18 cellular contexts compared by ENCODE assay signal in genomic region chr17:39752241-39752831, GRCh38. TPM values are rescaled to one million over a fixed set of nuclear protein-coding genes. Genes with fewer than 3 reads are reported as not detected.
A peak's percentile ranks its signal among the peaks of the same experiment; 100 is the strongest.
DNase-seq lines count a peak whose midpoint lies in the region; ATAC-seq, FAIRE-seq and TF ChIP-seq lines count a peak whose summit lies in the region.
"Had no signal": no experiment of that assay in that cellular context is flagged by ENCODE, and none has a peak within 500 bp of the region (broad histone marks: within the 10 kb centered on the region; RNA-seq: fewer than 3 reads in every experiment).

No MANE protein-coding gene starts in this region.

- H4K91ac ChIP-seq in H1 (replicated peaks; ENCODE audit: insufficient read length, low read length) = no peak overlapping the region

- no peak overlapping the region for H3K4ac ChIP-seq in H1 (replicated peaks; ENCODE audit: insufficient read length, low read depth, low read length)

- 0 out of 2 replicates have a peak overlapping the region, but pooled peaks have one; percentile 22 for H3K18ac ChIP-seq in H1 (ENCODE audit: extremely low read depth, low read length)

- no peaks in the 10 kb centered on the region for H3K79me1 ChIP-seq in H1 (ENCODE audit: low read depth, low read length)

- H3K27ac ChIP-seq in RWPE1 = peak overlapping the region; percentile 90
- no peak overlapping the region for H3K27ac ChIP-seq in H1 (ENCODE audit: low read depth, low read length)
- H3K27ac ChIP-seq: SK-N-MC had no signal

- no peak overlapping the region for H3K56ac ChIP-seq in H1 (replicated peaks; ENCODE audit: insufficient read length, low read depth, low read length)

- 0 out of 2 replicates have a peak overlapping the region, but pooled peaks have one; percentile 48 for H2BK20ac ChIP-seq in H1 (ENCODE audit: low read length)

- no peak overlapping the region for H3K14ac ChIP-seq in H1 (ENCODE audit: insufficient read length)

- H3K9ac ChIP-seq in H1 (replicated peaks in 1 of 4; ENCODE audit: extremely low read depth in 1 of 4, low read depth in 3 of 4, low read length in 3 of 4) = no peak overlapping the region

- peaks cover 10% of the 10 kb centered on the region; the same call in 1 of the 2 replicates for H3K23me2 ChIP-seq in H1 (ENCODE audit: low read depth, low read length)

- H3K4me3 Mint-ChIP-seq in activated CD8-positive, alpha-beta memory T cell treated with anti-CD3 and anti-CD28 coated beads, Interleukin-2, amount 10 ng/mL, durations not matched to agents 7 days and 5 days = peak overlapping the region; percentile 21
- H3K4me3 Mint-ChIP-seq in stimulated activated effector memory CD8-positive, alpha-beta T cell treated with anti-CD3 and anti-CD28 coated beads, Interleukin-12 subunit alpha, Interleukin-12 subunit beta, amount 100 ng/mL, for 72 hours = peak overlapping the region; percentile 71

- peaks cover 9 to 29% (median 21%) of the 10 kb centered on the region in 4 experiments for H3K4me1 ChIP-seq in H1 (replicated peaks in 1 of 4; ENCODE audit: control insufficient read depth in 3 of 4, insufficient read depth in 4 of 4, low read length in 3 of 4)

- no peak for TF ChIP-seq EP300 in H1 (IDR thresholded peaks at IDR 0.05; ENCODE audit: borderline replicate concordance in 1 of 2, low read depth in 2 of 2, low read length in 2 of 2)

- peaks cover 0 to 3% (median 2%) of the 10 kb centered on the region in 4 experiments; a peak in 2 of 7 replicates for H3K27me3 ChIP-seq in H1 (replicated peaks in 1 of 4; ENCODE audit: control insufficient read depth in 3 of 4, extremely low read depth in 1 of 4, insufficient read depth in 3 of 4, low read length in 3 of 4)

- no peak for ATAC-seq in activated CD8-positive, alpha-beta memory T cell treated with anti-CD3 and anti-CD28 coated beads, Interleukin-2, amount 10 ng/mL, durations not matched to agents 7 days and 5 days
- ATAC-seq in stimulated activated effector memory CD8-positive, alpha-beta T cell treated with anti-CD3 and anti-CD28 coated beads, Interleukin-12 subunit alpha, Interleukin-12 subunit beta, amount 100 ng/mL, for 72 hours = no peak
- no peak for ATAC-seq in GM19452 (IDR thresholded peaks at IDR 0.05; ENCODE audit: unreplicated experiment)

- H2AFZ ChIP-seq in H1 (ENCODE audit: low read length) = no peak overlapping the region

- TF ChIP-seq RAD21 in H1 (IDR thresholded peaks at IDR 0.05 in 1 of 2, conservative IDR thresholded peaks at IDR 0.05 in 1 of 2; ENCODE audit: low read depth in 2 of 2, low read length in 2 of 2) = no peak

- FAIRE-seq in H1 (lab: Jason Lieb, UNC) = no peak
- FAIRE-seq: islet of Langerhans had no signal

- 0 out of 2 replicates have a peak overlapping the region, but pooled peaks have one; percentile 61 for H2BK15ac ChIP-seq in H1 (ENCODE audit: low read length)

- H3K4me2 ChIP-seq in H1 (ENCODE audit: insufficient read depth in 1 of 2, low read depth in 2 of 2, low read length in 2 of 2) = peak overlapping the region in 1 of 2 experiments; percentile 13; a peak in 2 of 4 replicates

- H3K27me3 Mint-ChIP-seq in activated CD8-positive, alpha-beta memory T cell treated with anti-CD3 and anti-CD28 coated beads, Interleukin-2, amount 10 ng/mL, durations not matched to agents 7 days and 5 days = no peaks in the 10 kb centered on the region

- H3K36me3 ChIP-seq in H1 (ENCODE audit: control insufficient read depth in 2 of 4, insufficient read depth in 4 of 4, low read length in 3 of 4) = peaks cover 0 to 2% (median 0%) of the 10 kb centered on the region in 4 experiments; a peak in 1 of 8 replicates
- H3K36me3 ChIP-seq: HAP-1 had no signal

- H3K27ac Mint-ChIP-seq in activated CD8-positive, alpha-beta memory T cell treated with anti-CD3 and anti-CD28 coated beads, Interleukin-2, amount 10 ng/mL, durations not matched to agents 7 days and 5 days = peak overlapping the region; percentile 91
- peak overlapping the region; percentile 90 for H3K27ac Mint-ChIP-seq in stimulated activated effector memory CD8-positive, alpha-beta T cell treated with anti-CD3 and anti-CD28 coated beads, Interleukin-12 subunit alpha, Interleukin-12 subunit beta, amount 100 ng/mL, for 72 hours

- DNase-seq in activated CD8-positive, alpha-beta memory T cell treated with anti-CD3 and anti-CD28 coated beads, Interleukin-2, amount 10 ng/mL, durations not matched to agents 7 days and 5 days = no peak
- DNase-seq in activated CD8-positive, alpha-beta memory T cell treated with anti-CD3 and anti-CD28 coated beads, Interleukin-2, amount 50 U/mL, for 48 hours = no peak
- DNase-seq in RWPE1 (ENCODE audit: low spot score) (no peak), H1 (ENCODE audit: low read depth in 1 of 2, low spot score in 2 of 2) (no peak), DMS153 treated with DMSO at 0.1 percent for 48 hours (lab: John Stamatoyannopoulos, UW; ENCODE audit: unreplicated experiment) (no peak)
- DNase-seq in stimulated activated effector memory CD8-positive, alpha-beta T cell treated with anti-CD3 and anti-CD28 coated beads, Interleukin-12 subunit alpha, Interleukin-12 subunit beta, amount 100 ng/mL, for 72 hours (ENCODE audit: low spot score in 2 of 2) = no peak
- DNase-seq in stimulated activated naive CD4-positive, alpha-beta T cell treated with Interleukin-2 at 50 U/mL for 16 hours (lab: John Stamatoyannopoulos, UW) = no peak
- DNase-seq: activated CD4-positive, alpha-beta T cell treated with anti-CD3 and anti-CD28 coated beads for 1 hour; amygdala; DMS79; foreskin fibroblast; NCI-H1436 had no signal

- H2BK5ac ChIP-seq in H1 (ENCODE audit: low read depth, low read length) = peak overlapping the region; percentile 10; the same call in 1 of the 2 replicates

- TF ChIP-seq CTCF in RWPE1 (conservative IDR thresholded peaks at IDR 0.05; ENCODE audit: low read depth) (no peak), H1 (IDR thresholded peaks at IDR 0.05; ENCODE audit: control extremely low read depth in 1 of 3, insufficient read depth in 1 of 3, low read depth in 1 of 3, low read length in 3 of 3) (no peak)

- TF ChIP-seq POLR2A in H1 (IDR thresholded peaks at IDR 0.05; ENCODE audit: control extremely low read depth in 1 of 2, low read depth in 2 of 2, low read length in 2 of 2) = no peak

- no peak overlapping the region for H3K4me3 ChIP-seq in H1 (ENCODE audit: extremely low read depth in 1 of 4, insufficient read depth in 2 of 4, low read depth in 3 of 4, low read length in 4 of 4)
- H3K4me3 ChIP-seq: HAP-1, SK-N-MC, skin epidermis had no signal

- no peaks in the 10 kb centered on the region for H3K36me3 Mint-ChIP-seq in activated CD8-positive, alpha-beta memory T cell treated with anti-CD3 and anti-CD28 coated beads, Interleukin-2, amount 10 ng/mL, durations not matched to agents 7 days and 5 days
- H3K36me3 Mint-ChIP-seq in stimulated activated effector memory CD8-positive, alpha-beta T cell treated with anti-CD3 and anti-CD28 coated beads, Interleukin-12 subunit alpha, Interleukin-12 subunit beta, amount 100 ng/mL, for 72 hours = peaks cover 34% of the 10 kb centered on the region

- 67% methylated on average over 5 of the region's 11 CpGs; no CpG with 5 or more reads in 1 of the 2 experiments for WGBS in H1 (ENCODE audit: extremely low coverage in 1 of 2, insufficient coverage in 1 of 2, insufficient read length in 1 of 2, insufficient replicate concordance in 2 of 2, low coverage in 1 of 2, low lambda C conversion rate in 2 of 2, missing lambda C conversion rate in 1 of 2), 2 experiments

- no peak overlapping the region for H4K5ac ChIP-seq in H1 (ENCODE audit: insufficient read length, low read depth, low read length)

- CTCF ChIA-PET in activated CD8-positive, alpha-beta memory T cell treated with anti-CD3 and anti-CD28 coated beads, Interleukin-2, amount 10 ng/mL, durations not matched to agents 7 days and 5 days (lab: Charles Lee) = interaction anchor here (0.9 to 3.2 kb wide), 11 partner anchors 18 to 227 kb away, joined by 3 to 36 read pairs (median 4); partner anchors contain the start of gene MIEN1
- CTCF ChIA-PET in RWPE1 (lab: Yijun Ruan, JAX) (interaction anchor here (0.6 to 3.8 kb wide), 6 partner anchors 15 to 223 kb away, joined by 4 to 21 read pairs (median 6); partner anchors contain the start of gene MIEN1), H1 (lab: Charles Lee; ENCODE audit: partially characterized antibody) (interaction anchor here (0.6 to 8.2 kb wide), 18 partner anchors 10 to 599 kb away, joined by 3 to 102 read pairs (median 4); partner anchors contain the start of genes MIEN1 and PNMT)

- no peak overlapping the region for H2AK5ac ChIP-seq in H1 (ENCODE audit: low read depth, low read length)

- H2BK120ac ChIP-seq in H1 (replicated peaks; ENCODE audit: low read depth, low read length) = no peak overlapping the region

- no peaks in the 10 kb centered on the region for H4K20me1 ChIP-seq in H1 (replicated peaks in 1 of 2; ENCODE audit: control insufficient read depth in 1 of 2, insufficient read depth in 2 of 2, low read length in 2 of 2)

- no peak overlapping the region for H2BK12ac ChIP-seq in H1 (ENCODE audit: low read depth, low read length)

- H3K79me2 ChIP-seq in H1 (ENCODE audit: control insufficient read depth in 1 of 2, insufficient read depth in 2 of 2, low read length in 2 of 2) = no peaks in the 10 kb centered on the region

- no peak overlapping the region for H3K23ac ChIP-seq in H1 (ENCODE audit: insufficient read length)

- H3K9me3 Mint-ChIP-seq in activated CD8-positive, alpha-beta memory T cell treated with anti-CD3 and anti-CD28 coated beads, Interleukin-2, amount 10 ng/mL, durations not matched to agents 7 days and 5 days (ENCODE audit: low read depth) = no peaks in the 10 kb centered on the region
- no peaks in the 10 kb centered on the region for H3K9me3 Mint-ChIP-seq in stimulated activated effector memory CD8-positive, alpha-beta T cell treated with anti-CD3 and anti-CD28 coated beads, Interleukin-12 subunit alpha, Interleukin-12 subunit beta, amount 100 ng/mL, for 72 hours

- POLR2A ChIA-PET in RWPE1 (lab: Yijun Ruan, JAX; ENCODE audit: low non-redundant PET) = no interaction called here
- POLR2A ChIA-PET in H1 (lab: Charles Lee; ENCODE audit: partially characterized antibody) = interaction anchor here (0.8 to 8.1 kb wide), 6 partner anchors 13 to 125 kb away, joined by 3 to 54 read pairs (median 4); partner anchors contain the start of genes MIEN1, PGAP3 and PPP1R1B

- H3K9me3 ChIP-seq in H1 (ENCODE audit: insufficient read depth in 2 of 2, low read depth in 1 of 2, low read length in 1 of 2) = no peaks in the 10 kb centered on the region
- H3K9me3 ChIP-seq: HAP-1 had no signal

- no peak overlapping the region for H4K8ac ChIP-seq in H1 (ENCODE audit: extremely low read depth, insufficient read depth, low read length)

- peaks cover 42% of the 10 kb centered on the region for H3K4me1 Mint-ChIP-seq in activated CD8-positive, alpha-beta memory T cell treated with anti-CD3 and anti-CD28 coated beads, Interleukin-2, amount 10 ng/mL, durations not matched to agents 7 days and 5 days
- H3K4me1 Mint-ChIP-seq in stimulated activated effector memory CD8-positive, alpha-beta T cell treated with anti-CD3 and anti-CD28 coated beads, Interleukin-12 subunit alpha, Interleukin-12 subunit beta, amount 100 ng/mL, for 72 hours = peaks cover 51% of the 10 kb centered on the region

RNA-seq across cellular contexts. Expression of gene GRB7, which starts 14.6 kb away (rescaled TPM):
- under 1 TPM in 1 of 2 experiments, not detected in 1; 0.19 TPM for total RNA-seq in activated CD8-positive, alpha-beta memory T cell treated with anti-CD3 and anti-CD28 coated beads, Interleukin-2, amount 10 ng/mL, durations not matched to agents 7 days and 5 days
- 30.9 and 32.2 TPM in 2 replicates for total RNA-seq in H1 (2021; fragmentation: NEBNext Ultra II Directional; extraction: Animal tissue kit (Norgen Biotek cat#: 25700))
- polyA plus RNA-seq in H1 (2011; rRNA removed) = 41.5 and 61.7 TPM in 2 replicates
- 33.0 TPM for polyA plus RNA-seq in H1 (2011; cell fraction: cytosol; rRNA removed)
- polyA plus RNA-seq in H1 (2011; cell fraction: nucleus; rRNA removed) = 110 TPM
- polyA plus RNA-seq in H1 (2012, experiment 1 of 2) = 31.1 to 38.6 TPM (median 35.7 TPM) in 4 replicates
- 33.5 TPM for polyA plus RNA-seq in H1 (2012, experiment 2 of 2)
- 26.5 TPM for polyA plus RNA-seq in H1 (2013, experiment 1 of 2)
- polyA plus RNA-seq in H1 (2013, experiment 2 of 2) = 24.6 TPM
- polyA minus RNA-seq in H1 (2011; rRNA and poly(A)+ RNA removed) = 25.6 and 31.4 TPM in 2 replicates
- 25.5 TPM for polyA minus RNA-seq in H1 (2011; cell fraction: cytosol; rRNA and poly(A)+ RNA removed)
- polyA minus RNA-seq in H1 (2011; cell fraction: nucleus; rRNA and poly(A)+ RNA removed) = 36.4 TPM
- total RNA-seq: myocyte had no signal

RNA-seq across cellular contexts. Expression of gene MIEN1, which starts 22.0 kb away (rescaled TPM):
- total RNA-seq in activated CD8-positive, alpha-beta memory T cell treated with anti-CD3 and anti-CD28 coated beads, Interleukin-2, amount 10 ng/mL, durations not matched to agents 7 days and 5 days = 10 to 100 TPM; 45.9 to 46.8 TPM
- 29.6 and 30.0 TPM in 2 replicates for total RNA-seq in H1 (2021; fragmentation: NEBNext Ultra II Directional; extraction: Animal tissue kit (Norgen Biotek cat#: 25700))
- polyA plus RNA-seq in H1 (2011; rRNA removed) = 54.9 and 57.9 TPM in 2 replicates
- polyA plus RNA-seq in H1 (2011; cell fraction: cytosol; rRNA removed) = 54.6 TPM
- 42.7 TPM for polyA plus RNA-seq in H1 (2011; cell fraction: nucleus; rRNA removed)
- 37.9 to 58.0 TPM (median 50.9 TPM) in 4 replicates for polyA plus RNA-seq in H1 (2012, experiment 1 of 2)
- polyA plus RNA-seq in H1 (2012, experiment 2 of 2) = 59.0 TPM
- polyA plus RNA-seq in H1 (2013, experiment 1 of 2) = 49.1 TPM
- 49.1 TPM for polyA plus RNA-seq in H1 (2013, experiment 2 of 2)
- 20.0 and 21.9 TPM in 2 replicates for polyA minus RNA-seq in H1 (2011; rRNA and poly(A)+ RNA removed)
- polyA minus RNA-seq in H1 (2011; cell fraction: cytosol; rRNA and poly(A)+ RNA removed) = 19.7 TPM
- polyA minus RNA-seq in H1 (2011; cell fraction: nucleus; rRNA and poly(A)+ RNA removed) = 24.2 TPM

RNA-seq across cellular contexts. Expression of gene ERBB2, which starts 52.5 kb away (rescaled TPM):
- total RNA-seq in activated CD8-positive, alpha-beta memory T cell treated with anti-CD3 and anti-CD28 coated beads, Interleukin-2, amount 10 ng/mL, durations not matched to agents 7 days and 5 days = 1 to 10 TPM; 3.5 to 4.7 TPM
- 394 and 403 TPM in 2 replicates for total RNA-seq in H1 (2021; fragmentation: NEBNext Ultra II Directional; extraction: Animal tissue kit (Norgen Biotek cat#: 25700))
- polyA plus RNA-seq in H1 (2011; rRNA removed) = 183 and 278 TPM in 2 replicates
- polyA plus RNA-seq in H1 (2011; cell fraction: cytosol; rRNA removed) = 174 TPM
- polyA plus RNA-seq in H1 (2011; cell fraction: nucleus; rRNA removed) = 329 TPM
- polyA plus RNA-seq in H1 (2012, experiment 1 of 2) = 181 to 248 TPM (median 223 TPM) in 4 replicates
- polyA plus RNA-seq in H1 (2012, experiment 2 of 2) = 260 TPM
- 199 TPM for polyA plus RNA-seq in H1 (2013, experiment 1 of 2)
- polyA plus RNA-seq in H1 (2013, experiment 2 of 2) = 211 TPM
- polyA minus RNA-seq in H1 (2011; rRNA and poly(A)+ RNA removed) = 255 and 261 TPM in 2 replicates
- 264 TPM for polyA minus RNA-seq in H1 (2011; cell fraction: cytosol; rRNA and poly(A)+ RNA removed)
- polyA minus RNA-seq in H1 (2011; cell fraction: nucleus; rRNA and poly(A)+ RNA removed) = 204 TPM

Comparison
In these comparisons a context has a peak if more than half of its experiments do, and no peak if none do; other contexts are left out.
1. RNA of gene GRB7, which starts 14.6 kb away (total RNA-seq): 30.9 to 32.2 TPM in H1; 0.19 TPM in activated CD8-positive, alpha-beta memory T cell treated with anti-CD3 and anti-CD28 coated beads, Interleukin-2, amount 10 ng/mL, durations not matched to agents 7 days and 5 days; every median in the first group is over 10 times any median in the second.
2. RNA of gene ERBB2, which starts 52.5 kb away (total RNA-seq): 394 to 403 TPM in H1; 3.5 to 4.7 TPM in activated CD8-positive, alpha-beta memory T cell treated with anti-CD3 and anti-CD28 coated beads, Interleukin-2, amount 10 ng/mL, durations not matched to agents 7 days and 5 days; every median in the first group is over 10 times any median in the second.